ENCODE assay signal across 11 cellular contexts in genomic region chr13:49560270-49561063, GRCh38. TPM values are rescaled to one million over a fixed set of nuclear protein-coding genes. Genes with fewer than 3 reads are reported as not detected.
DNase-seq lines count a peak whose midpoint lies in the region; ATAC-seq and TF ChIP-seq lines count a peak whose summit lies in the region.
"Had no signal": no experiment of that assay in that cellular context is flagged by ENCODE, and none has a peak within 500 bp of the region (broad histone marks: within the 10 kb centered on the region; RNA-seq: fewer than 3 reads in every experiment).

No MANE protein-coding gene starts in this region.

- H4K5ac ChIP-seq in IMR-90 (ENCODE audit: low read depth, low read length), result peak overlapping the region; percentile 17

- H3K56ac ChIP-seq in IMR-90 (ENCODE audit: extremely low read depth, insufficient read depth, low read length), result no peak overlapping the region

- intact Hi-C loops in IMR-90 (cut with micrococcal nuclease), result loop anchor here (1.0 kb wide), 1 partner anchor 116 kb away; the partner anchor contains the start of genes CAB39L and SETDB2

- no CpG with 5 or more reads among the region's 10 CpGs for WGBS in IMR-90 (ENCODE audit: extremely low coverage in 2 of 2, insufficient read length in 1 of 2), 2 experiments

- no peak for TF ChIP-seq POLR2A in IMR-90 (IDR thresholded peaks at IDR 0.05; ENCODE audit: low read depth, low read length)

- H3K36me3 ChIP-seq in IMR-90 (ENCODE audit: control insufficient read depth, insufficient read depth, low read length), result peaks cover 15% of the 10 kb centered on the region
- H3K36me3 ChIP-seq in effector memory CD4-positive, alpha-beta T cell (ENCODE audit: control insufficient read depth, insufficient read depth, low read length), result peaks cover 17% of the 10 kb centered on the region

- peak; percentile 99 for ATAC-seq in IMR-90 (ENCODE audit: low read depth)
- ATAC-seq: naive thymus-derived CD4-positive, alpha-beta T cell; T-helper 17 cell had no signal

- H3K27me3 ChIP-seq in IMR-90 (ENCODE audit: control insufficient read depth, insufficient read depth, low read length), result no peaks in the 10 kb centered on the region
- no peaks in the 10 kb centered on the region for H3K27me3 ChIP-seq in effector memory CD4-positive, alpha-beta T cell (replicated peaks; ENCODE audit: control insufficient read depth, insufficient read depth, low read length, poor library complexity, severe bottlenecking)

- H2AFZ ChIP-seq in IMR-90 (replicated peaks; ENCODE audit: low read length, poor library complexity), result no peak overlapping the region

- H2BK5ac ChIP-seq in IMR-90 (ENCODE audit: low read depth, low read length, poor library complexity, severe bottlenecking), result no peak overlapping the region

- DNase-seq in GM12864 (ENCODE audit: low read depth) (no peak), IMR-90 (peak; percentile 79), epidermal melanocyte (ENCODE audit: insufficient read length, low spot score) (peak; percentile 31), nephron progenitor cell (no peak), SW480 (ENCODE audit: low spot score) (no peak), middle frontal gyrus (ENCODE audit: extremely low spot score, low spot score) (no peak), GM13977 (ENCODE audit: low spot score) (no peak)
- no peak for DNase-seq in effector memory CD4-positive, alpha-beta T cell
- DNase-seq: cerebellar nuclear complex, T-helper 17 cell had no signal

- peak overlapping the region; percentile 21; the same call in 1 of the 2 replicates for H3K4me2 ChIP-seq in IMR-90 (ENCODE audit: low read depth, low read length)

- H3K27ac ChIP-seq in IMR-90 (ENCODE audit: insufficient read depth, low read length), result peak overlapping the region; percentile 5; the same call in 1 of the 2 replicates
- H3K27ac ChIP-seq in effector memory CD4-positive, alpha-beta T cell (ENCODE audit: insufficient read depth, low read length, poor library complexity, severe bottlenecking), result no peak overlapping the region

- dilution Hi-C loops in IMR-90 (cut with HindIII; ENCODE audit: low sequenced_read_pairs, unreplicated experiment), result no loop called here

- peaks cover 4% of the 10 kb centered on the region for H3K9me1 ChIP-seq in IMR-90 (ENCODE audit: insufficient read depth, low read length)

- in situ Hi-C loops in IMR-90 (cut with MboI; ENCODE audit: low sequenced_read_pairs), result no loop called here
- in situ Hi-C loops in GM13977 (cut with MboI; ENCODE audit: low pct_unique_long_range_greater_than_20kb, low sequenced_read_pairs, unreplicated experiment), result no loop called here

- H3K23ac ChIP-seq in IMR-90 (ENCODE audit: low read depth, low read length), result 0 out of 2 replicates have a peak overlapping the region, but pooled peaks have one; percentile 67

- H4K20me1 ChIP-seq in IMR-90 (ENCODE audit: insufficient read depth, low read length), result no peaks in the 10 kb centered on the region

- no peak overlapping the region for H3K9ac ChIP-seq in IMR-90 (ENCODE audit: low read depth, low read length)

- peaks cover 0 to 11% of the 10 kb centered on the region in 2 experiments; a peak in 2 of 4 replicates for H3K79me1 ChIP-seq in IMR-90 (ENCODE audit: low read depth in 1 of 2, low read length in 2 of 2)

- no peaks in the 10 kb centered on the region for H3K9me3 ChIP-seq in IMR-90 (ENCODE audit: control insufficient read depth, insufficient read depth, low read length)
- H3K9me3 ChIP-seq in effector memory CD4-positive, alpha-beta T cell (ENCODE audit: control insufficient read depth, low read length), result no peaks in the 10 kb centered on the region

- H3K9me3 Mint-ChIP-seq in nephron progenitor cell, result peaks cover 8% of the 10 kb centered on the region
- H3K9me3 Mint-ChIP-seq: naive thymus-derived CD4-positive, alpha-beta T cell had no signal

- no peak overlapping the region for H2BK15ac ChIP-seq in IMR-90 (ENCODE audit: low read depth, low read length)

- H3K14ac ChIP-seq in IMR-90 (replicated peaks; ENCODE audit: low read depth, low read length), result no peak overlapping the region; the same call in 1 of the 2 replicates

- H2BK20ac ChIP-seq in IMR-90 (ENCODE audit: low read depth, low read length), result no peak overlapping the region

- H3K4me1 Mint-ChIP-seq in nephron progenitor cell, result peaks cover 16% of the 10 kb centered on the region

- H3K4ac ChIP-seq in IMR-90 (ENCODE audit: low read depth, low read length), result 0 out of 2 replicates have a peak overlapping the region, but pooled peaks have one; percentile 13

- no peak overlapping the region for H4K91ac ChIP-seq in IMR-90 (ENCODE audit: insufficient read depth, low read depth, low read length)

- H3K4me1 ChIP-seq in IMR-90 (ENCODE audit: control insufficient read depth, insufficient read depth, low read length), result peaks cover 7% of the 10 kb centered on the region
- no peaks in the 10 kb centered on the region for H3K4me1 ChIP-seq in effector memory CD4-positive, alpha-beta T cell (ENCODE audit: control insufficient read depth, insufficient read depth, low read length, poor library complexity, severe bottlenecking)

- peak overlapping the region; percentile 91 for H3K27ac Mint-ChIP-seq in nephron progenitor cell
- H3K27ac Mint-ChIP-seq: T-helper 17 cell had no signal

- H4K8ac ChIP-seq in IMR-90 (ENCODE audit: low read depth in 2 of 2, low read length in 2 of 2), result peak overlapping the region in 1 of 2 experiments; percentile 8; a peak in 1 of 4 replicates

- BruUV-seq in IMR-90 (replicated peaks; lab: Mats Ljungman, UMichigan), result no TSS peak

- H2AK5ac ChIP-seq in IMR-90 (ENCODE audit: low read depth, low read length), result no peak overlapping the region

- peak overlapping the region; percentile 10; the same call in 1 of the 2 replicates for H2BK120ac ChIP-seq in IMR-90 (ENCODE audit: low read depth, low read length)

- POLR2A ChIA-PET in IMR-90 (lab: Charles Lee; ENCODE audit: unreplicated experiment), result interaction anchor here (0.5 kb wide), 1 partner anchor 214 kb away, joined by 4 read pairs; no protein-coding TSS in a partner anchor

- peak; percentile 7 for TF ChIP-seq CTCF in GM12864 (IDR thresholded peaks at IDR 0.05; ENCODE audit: low read depth, low read length, missing control alignments)
- TF ChIP-seq CTCF in IMR-90 (conservative IDR thresholded peaks at IDR 0.05; ENCODE audit: low read depth, low read length), result peak; percentile 50
- TF ChIP-seq CTCF in nephron progenitor cell (IDR thresholded peaks at IDR 0.05), result no peak
- no peak for TF ChIP-seq CTCF in GM13977 (IDR thresholded peaks at IDR 0.05; ENCODE audit: extremely low read depth, insufficient read depth, missing control alignments)

- peak overlapping the region; percentile 5; the same call in 1 of the 2 replicates for H3K18ac ChIP-seq in IMR-90 (ENCODE audit: low read depth, low read length)

- no peaks in the 10 kb centered on the region for H3K27me3 Mint-ChIP-seq in nephron progenitor cell (ENCODE audit: low read depth, poor library complexity)
- H3K27me3 Mint-ChIP-seq: naive thymus-derived CD4-positive, alpha-beta T cell; T-helper 17 cell had no signal

- H3K4me3 Mint-ChIP-seq in nephron progenitor cell, result no peak overlapping the region
- H3K4me3 Mint-ChIP-seq: naive thymus-derived CD4-positive, alpha-beta T cell; T-helper 17 cell had no signal

- H2AK9ac ChIP-seq in IMR-90 (replicated peaks; ENCODE audit: low read depth, low read length, poor library complexity), result no peak overlapping the region

- H3K36me3 Mint-ChIP-seq in nephron progenitor cell (ENCODE audit: low read depth), result peaks cover 70% of the 10 kb centered on the region

- CTCF ChIA-PET in IMR-90 (lab: Yijun Ruan, JAX), result interaction anchor here (0.6 to 1.7 kb wide), 6 partner anchors 9 to 72 kb away, joined by 3 to 8 read pairs (median 3); no protein-coding TSS in a partner anchor

- H3K4me3 ChIP-seq in GM12864 (ENCODE audit: low read depth, low read length), result no peak overlapping the region
- H3K4me3 ChIP-seq in IMR-90 (ENCODE audit: insufficient read depth, low read depth, low read length), result no peak overlapping the region
- H3K4me3 ChIP-seq in effector memory CD4-positive, alpha-beta T cell (ENCODE audit: insufficient read depth, low read depth, low read length, poor library complexity, severe bottlenecking), result no peak overlapping the region

- peak; percentile 36; the same call in 1 of the 2 replicates for TF ChIP-seq RAD21 in IMR-90 (IDR thresholded peaks at IDR 0.05; ENCODE audit: low read length)

TF ChIP-seq in IMR-90, 13 proteins besides CTCF, POLR2A, EP300 and RAD21:
- TF ChIP-seq RFX5 (IDR thresholded peaks at IDR 0.05; ENCODE audit: low read depth, low read length) (no peak), NFE2L2 (IDR thresholded peaks at IDR 0.05; ENCODE audit: low read depth, low read length) (no peak), RCOR1 (IDR thresholded peaks at IDR 0.05; ENCODE audit: insufficient replicate concordance, low read length) (no peak), BHLHE40 (IDR thresholded peaks at IDR 0.05; ENCODE audit: low read depth, low read length) (peak; percentile 54; the same call in 1 of the 2 replicates), FOS (IDR thresholded peaks at IDR 0.05; ENCODE audit: low read depth, low read length) (no peak), SMC3 (IDR thresholded peaks at IDR 0.05; ENCODE audit: low read depth, low read length) (peak; percentile 39; the same call in 1 of the 2 replicates), CEBPB (IDR thresholded peaks at IDR 0.05; ENCODE audit: low read depth, low read length) (peak; percentile 77)
TF ChIP-seq in IMR-90: peak in this region for 3.

RNA-seq across cellular contexts. Expression of gene RCBTB1, which starts 24.9 kb away (rescaled TPM):
- 11.3 and 16.1 TPM in 2 replicates for total RNA-seq in IMR-90 (2012; rRNA removed)
- 9.5 and 11.6 TPM in 2 replicates for polyA plus RNA-seq in IMR-90 (2012; rRNA removed)
- polyA plus RNA-seq in IMR-90 (2012; cell fraction: cytosol; rRNA removed), result 3.2 and 3.6 TPM in 2 replicates
- polyA plus RNA-seq in IMR-90 (2012; cell fraction: nucleus; rRNA removed; ENCODE audit: low replicate concordance), result 7.4 and 24.5 TPM in 2 replicates

Comparison
In these comparisons a context has a peak if more than half of its experiments do, and no peak if none do; other contexts are left out.
1. DNase-seq: peak in IMR-90 (single experiment) and epidermal melanocyte (single experiment); none in GM12864 (single experiment), nephron progenitor cell (single experiment), effector memory CD4-positive, alpha-beta T cell (0 of 3), SW480 (single experiment), middle frontal gyrus (single experiment) and GM13977 (single experiment).
2. CTCF ChIP-seq: peak in GM12864 (single experiment) and IMR-90 (single experiment); none in nephron progenitor cell (single experiment) and GM13977 (single experiment).